In genomic region chr1:26358411-26359384, GRCh38 we compare ENCODE assay signal across 10 cellular contexts. TPM values are rescaled to one million over a fixed set of nuclear protein-coding genes. Genes with fewer than 3 reads are reported as not detected.
DNase-seq lines count a peak whose midpoint lies in the region; ATAC-seq and TF ChIP-seq lines count a peak whose summit lies in the region.
"Had no signal": no experiment of that assay in that cellular context is flagged by ENCODE, and none has a peak within 500 bp of the region (broad histone marks: within the 10 kb centered on the region; RNA-seq: fewer than 3 reads in every experiment).

No MANE protein-coding gene starts in this region.

- DNase-seq in Karpas-422 (peak; percentile 65), hepatocyte (ENCODE audit: low spot score) (peak; percentile 88), GM13976 (ENCODE audit: low spot score) (no peak), spleen (no peak), NCI-H1694 (lab: John Stamatoyannopoulos, UW) (no peak)
- DNase-seq in activated CD8-positive, alpha-beta memory T cell treated with anti-CD3 and anti-CD28 coated beads for 1 hour (ENCODE audit: extremely low read depth in 1 of 2, low read depth in 1 of 2), result peak; percentile 57 to 67
- DNase-seq in stimulated activated CD8-positive, alpha-beta memory T cell treated with anti-CD3 and anti-CD28 coated beads, Interleukin-2, amount 100 ng/mL, for 48 hours (ENCODE audit: low read depth in 2 of 2), result peak; percentile 39 to 59
- DNase-seq: NCI-H524 treated with DMSO at 0.1 percent for 48 hours had no signal

- H4K20me1 ChIP-seq in Karpas-422 (ENCODE audit: insufficient read depth, low read depth, low read length) (no peaks in the 10 kb centered on the region), hepatocyte (ENCODE audit: insufficient read depth, poor library complexity, severe bottlenecking) (no peaks in the 10 kb centered on the region)

- no peaks in the 10 kb centered on the region for H3K9me3 ChIP-seq in Karpas-422 (ENCODE audit: low read length)
- no peaks in the 10 kb centered on the region for H3K9me3 ChIP-seq in hepatocyte (ENCODE audit: low read depth)
- H3K9me3 ChIP-seq in spleen, result no peaks in the 10 kb centered on the region

- 50% methylated on average over 15 of the region's 15 CpGs for WGBS in hepatocyte (ENCODE audit: low lambda C conversion rate, missing lambda C conversion rate)
- 57 to 69% (median 61%) methylated on average over 15 of the region's 15 CpGs for WGBS in spleen, 5 donors

- H3K79me2 ChIP-seq in Karpas-422 (ENCODE audit: low read length) (no peaks in the 10 kb centered on the region), hepatocyte (peaks cover under 1% of the 10 kb centered on the region)

- ATAC-seq in HG03196 (IDR thresholded peaks at IDR 0.05; ENCODE audit: unreplicated experiment), result no peak

- TF ChIP-seq POLR2A in spleen (IDR thresholded peaks at IDR 0.05), result no peak

- H3K9ac ChIP-seq in Karpas-422 (ENCODE audit: low read length), result 0 out of 2 replicates have a peak overlapping the region, but pooled peaks have one; percentile 14

- peaks cover 5% of the 10 kb centered on the region for H3K4me1 ChIP-seq in Karpas-422 (ENCODE audit: low read length)
- H3K4me1 ChIP-seq in hepatocyte (ENCODE audit: insufficient read depth), result peaks cover 28% of the 10 kb centered on the region
- peaks cover 7 to 31% (median 13%) of the 10 kb centered on the region in 6 donors for H3K4me1 ChIP-seq in spleen

- H3K27me3 ChIP-seq in Karpas-422 (ENCODE audit: low read length), result no peaks in the 10 kb centered on the region
- H3K27me3 ChIP-seq in hepatocyte, result peaks cover 8% of the 10 kb centered on the region
- peaks cover 2 to 80% (median 25%) of the 10 kb centered on the region in 7 donors for H3K27me3 ChIP-seq in spleen (replicated peaks in 1 of 7)

- H3K27ac ChIP-seq in Karpas-422 (ENCODE audit: low read length), result no peak overlapping the region
- peak overlapping the region; percentile 91 for H3K27ac ChIP-seq in hepatocyte
- H3K27ac ChIP-seq in spleen, result no peak overlapping the region

- intact Hi-C loops in spleen (cut with DNase I; ENCODE audit: low total_unique reads), result no loop called here

- in situ Hi-C loops in GM13976 (cut with MboI; ENCODE audit: low sequenced_read_pairs, unreplicated experiment), result no loop called here

- no peak overlapping the region for H3K4me3 ChIP-seq in Karpas-422 (ENCODE audit: low read length)
- no peak overlapping the region for H3K4me3 ChIP-seq in hepatocyte
- no peak overlapping the region for H3K4me3 ChIP-seq in spleen

- no peaks in the 10 kb centered on the region for H3K9me2 ChIP-seq in Karpas-422 (replicated peaks; ENCODE audit: insufficient read depth, low read length)
- no peaks in the 10 kb centered on the region for H3K9me2 ChIP-seq in hepatocyte (replicated peaks; ENCODE audit: insufficient read depth)

- TF ChIP-seq CTCF in hepatocyte (IDR thresholded peaks at IDR 0.05; ENCODE audit: poor library complexity) (no peak), GM13976 (IDR thresholded peaks at IDR 0.05; ENCODE audit: borderline replicate concordance, control extremely low read depth, extremely low read depth, insufficient read depth, missing control alignments) (no peak), spleen (IDR thresholded peaks at IDR 0.05 in 8 of 11, conservative IDR thresholded peaks at IDR 0.05 in 3 of 11) (no peak)

- H2AFZ ChIP-seq in Karpas-422 (ENCODE audit: low read length) (peak overlapping the region; percentile 79; the same call in 1 of the 2 replicates), hepatocyte (no peak overlapping the region)

- H3K36me3 ChIP-seq in Karpas-422 (ENCODE audit: insufficient read depth, low read length), result no peaks in the 10 kb centered on the region
- H3K36me3 ChIP-seq in hepatocyte (replicated peaks; ENCODE audit: insufficient read depth, low read depth), result no peaks in the 10 kb centered on the region
- H3K36me3 ChIP-seq in spleen, result no peaks in the 10 kb centered on the region

- no peak overlapping the region for H3K4me2 ChIP-seq in Karpas-422 (ENCODE audit: low read depth, low read length, poor library complexity, severe bottlenecking)
- H3K4me2 ChIP-seq in hepatocyte, result peak overlapping the region; percentile 91

RNA-seq across cellular contexts. Expression of gene CRYBG2, which starts 4.8 kb away (rescaled TPM):
- 1.3 TPM in 1 of 2 replicates, not detected in the other for total RNA-seq in Karpas-422 (2014; rRNA removed; shearing (Covaris generic); ENCODE audit: low replicate concordance)
- total RNA-seq in hepatocyte, result 7.1 and 15.6 TPM in 2 replicates
- polyA plus RNA-seq in hepatocyte, result 20.1 and 21.6 TPM in 2 replicates
- 1 to 10 TPM in 1 of 7 donors, under 1 TPM in 1, not detected in 5; 0.87 to 1.1 TPM for total RNA-seq in spleen
- 1 to 10 TPM; 1.2 to 3.4 (median 1.5) TPM for polyA plus RNA-seq in spleen
- total RNA-seq: skeletal muscle tissue had no signal

RNA-seq across cellular contexts. Expression of gene ZNF683, which starts 13.9 kb away (rescaled TPM):
- total RNA-seq in Karpas-422 (2014; rRNA removed; shearing (Covaris generic); ENCODE audit: low replicate concordance), result not detected in 2 replicates
- total RNA-seq in hepatocyte (not detected in 2 replicates), spleen (under 1 TPM in 5 of 7 donors, not detected in 2; 0.17 to 0.74 (median 0.49) TPM)
- polyA plus RNA-seq in hepatocyte (not detected in 2 replicates), spleen (1 to 10 TPM in 1 of 3 donors, under 1 TPM in 2; 0.38 to 1.5 (median 0.83) TPM)
- total RNA-seq: skeletal muscle tissue had no signal

RNA-seq across cellular contexts. Expression of gene CD52, which starts 40.9 kb away (rescaled TPM):
- total RNA-seq in Karpas-422 (2014; rRNA removed; shearing (Covaris generic); ENCODE audit: low replicate concordance), result 614 and 735 TPM in 2 replicates
- total RNA-seq in hepatocyte (1.2 and 8.1 TPM in 2 replicates), spleen (100 to 1,000 TPM; 206 to 422 (median 301) TPM)
- polyA plus RNA-seq in hepatocyte (3.9 and 12.9 TPM in 2 replicates), spleen (1,000 to 10,000 TPM; 2,248 to 3,726 (median 2,540) TPM)
- total RNA-seq: skeletal muscle tissue had no signal

RNA-seq across cellular contexts. Expression of gene LIN28A, which starts 51.9 kb away (rescaled TPM):
- 0.04 TPM in 1 of 2 replicates, not detected in the other for total RNA-seq in Karpas-422 (2014; rRNA removed; shearing (Covaris generic); ENCODE audit: low replicate concordance)
- total RNA-seq in hepatocyte, result 0.43 and 0.64 TPM in 2 replicates
- 0.13 and 0.23 TPM in 2 replicates for polyA plus RNA-seq in hepatocyte
- not detected for total RNA-seq in spleen
- polyA plus RNA-seq in spleen, result not detected
- total RNA-seq: skeletal muscle tissue had no signal

RNA-seq across cellular contexts. Expression of gene UBXN11, which starts 52.3 kb away (rescaled TPM):
- total RNA-seq in Karpas-422 (2014; rRNA removed; shearing (Covaris generic); ENCODE audit: low replicate concordance), result 20.7 and 56.0 TPM in 2 replicates
- total RNA-seq in hepatocyte (3.1 and 6.9 TPM in 2 replicates), spleen (10 to 100 TPM; 25.1 to 67.1 (median 48.0) TPM)
- polyA plus RNA-seq in hepatocyte (17.1 and 34.0 TPM in 2 replicates), spleen (10 to 100 TPM; 26.6 to 67.8 (median 66.1) TPM)

Comparison
In these comparisons a context has a peak if more than half of its experiments do, and no peak if none do; other contexts are left out.
1. DNase-seq: peak in Karpas-422 (single experiment), activated CD8-positive, alpha-beta memory T cell treated with anti-CD3 and anti-CD28 coated beads for 1 hour (2 of 2), hepatocyte (single experiment) and stimulated activated CD8-positive, alpha-beta memory T cell treated with anti-CD3 and anti-CD28 coated beads, Interleukin-2, amount 100 ng/mL, for 48 hours (2 of 2); none in GM13976 (single experiment), spleen (single experiment) and NCI-H1694 (single experiment).
2. RNA of gene CD52, which starts 40.9 kb away (total RNA-seq): 614 to 735 TPM in Karpas-422 and 206 to 422 TPM in spleen; 1.2 to 8.1 TPM in hepatocyte; every median in the first group is over 10 times any median in the second.